In genomic region chr1:19651141-19651737, GRCh38 we compare ENCODE assay signal across 8 cellular contexts. TPM values are rescaled to one million over a fixed set of nuclear protein-coding genes. Genes with fewer than 3 reads are reported as not detected.
DNase-seq lines count a peak whose midpoint lies in the region; ATAC-seq and TF ChIP-seq lines count a peak whose summit lies in the region.

No MANE protein-coding gene starts in this region.

- no peaks in the 10 kb centered on the region for H3K36me3 Mint-ChIP-seq in neural crest cell (ENCODE audit: low read depth)

- TF ChIP-seq CTCF in neural crest cell (conservative IDR thresholded peaks at IDR 0.05), result peak; percentile 72

- H3K4me1 Mint-ChIP-seq in neural crest cell, result peaks cover 10% of the 10 kb centered on the region

- no peaks in the 10 kb centered on the region for H3K9me3 Mint-ChIP-seq in neural crest cell

- no peak overlapping the region for H3K4me3 Mint-ChIP-seq in neural crest cell

- no peak for ATAC-seq in HG03342 (IDR thresholded peaks at IDR 0.05; ENCODE audit: unreplicated experiment)
- ATAC-seq in HG02798 (IDR thresholded peaks at IDR 0.05; ENCODE audit: poor library complexity, unreplicated experiment), result no peak

- DNase-seq in NCI-H1694 (lab: John Stamatoyannopoulos, UW) (peak; percentile 18), NCI-H1694 treated with DMSO at 0.1 percent for 48 hours (lab: John Stamatoyannopoulos, UW) (no peak), NCI-H1092 treated with DMSO at 0.1 percent for 48 hours (lab: John Stamatoyannopoulos, UW) (peak; percentile 60), fibroblast of peridontal ligament (ENCODE audit: extremely low read depth) (peak; percentile 61), neural crest cell (ENCODE audit: low read depth, low spot score) (peak; percentile 54)
- DNase-seq in activated T-cell treated with anti-CD3 and anti-CD28 coated beads, Interleukin-2, amount 50 U/mL, for 48 hours, result peak; percentile 55 to 66

- no peak overlapping the region for H3K27ac Mint-ChIP-seq in neural crest cell (ENCODE audit: unreplicated experiment)

- peaks cover 14% of the 10 kb centered on the region for H3K27me3 Mint-ChIP-seq in neural crest cell (ENCODE audit: low read depth)

RNA-seq across cellular contexts. Expression of gene NBL1, which starts 7.1 kb away (rescaled TPM):
- total RNA-seq in neural crest cell, result 7.0 and 7.8 TPM in 2 replicates

RNA-seq across cellular contexts. Expression of gene HTR6, which starts 13.4 kb away (rescaled TPM):
- total RNA-seq in neural crest cell, result not detected in 2 replicates
